10 cellular contexts compared by ENCODE assay signal in the genomic region with DNA sequence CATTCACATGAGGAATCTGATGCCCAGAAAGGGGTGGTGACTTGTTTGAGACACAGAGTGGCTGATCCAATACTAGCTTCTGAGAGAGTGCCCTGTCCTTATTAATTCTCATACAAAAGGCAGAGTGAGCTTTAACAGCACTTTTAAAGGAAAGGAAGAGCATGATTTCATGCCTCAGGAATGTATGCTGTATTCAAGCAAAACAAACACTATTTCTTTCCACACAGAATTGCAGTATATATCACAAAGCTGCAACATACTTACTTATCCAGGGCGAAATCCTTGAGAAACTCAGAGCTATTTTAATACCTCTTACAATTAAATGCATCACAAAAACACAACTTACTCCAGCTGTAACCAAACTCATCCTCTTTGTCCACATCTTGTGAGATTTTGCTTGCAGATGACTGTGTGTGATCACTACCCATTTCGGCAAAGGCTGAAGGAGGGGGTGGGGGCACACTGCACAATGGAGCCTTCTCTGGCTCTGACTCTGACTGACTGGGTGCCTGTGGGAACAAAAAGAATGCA.
DNase-seq lines count a peak whose midpoint lies in the region; ATAC-seq lines count a peak whose summit lies in the region.
"Had no signal": no experiment of that assay in that cellular context is flagged by ENCODE, and none has a peak within 500 bp of the region (broad histone marks: within the 10 kb centered on the region; RNA-seq: fewer than 3 reads in every experiment).

No MANE protein-coding gene starts in this region.

- no peak overlapping the region for H3K27ac Mint-ChIP-seq in stimulated activated memory B cell treated with anti-CD40 and anti-IgM and Interleukin-4, amounts not matched to agents 10 μg/mL and 1 μg/mL and 100 μg/mL, for 72 hours
- no peak overlapping the region for H3K27ac Mint-ChIP-seq in activated CD4-positive, alpha-beta T cell treated with anti-CD3 and anti-CD28 coated beads for 36 hours

- CTCF ChIA-PET in activated CD4-positive, alpha-beta T cell treated with anti-CD3 and anti-CD28 coated beads for 36 hours (lab: Charles Lee) = no interaction called here

- H3K36me3 ChIP-seq in MG63 (peaks cover 13% of the 10 kb centered on the region), mesendoderm (ENCODE audit: control insufficient read depth, insufficient read depth, low read length) (no peaks in the 10 kb centered on the region)
- H3K36me3 ChIP-seq: WERI-Rb-1 had no signal

- in situ Hi-C loops in ACHN (cut with HindIII; ENCODE audit: low pct_ligation_motif_present, low pct_unique_long_range_greater_than_20kb, low sequenced_read_pairs) = no loop called here

- H3K56ac ChIP-seq in mesendoderm (ENCODE audit: low read length) = peak overlapping the region; percentile 30

- POLR2A ChIA-PET in activated CD4-positive, alpha-beta T cell treated with anti-CD3 and anti-CD28 coated beads for 36 hours (lab: Charles Lee) = no interaction called here

- H3K4me2 ChIP-seq in mesendoderm (ENCODE audit: low read length) = no peak overlapping the region

- H3K4ac ChIP-seq in mesendoderm (ENCODE audit: low read depth, low read length) = no peak overlapping the region

- ATAC-seq in HG02840 (IDR thresholded peaks at IDR 0.05; ENCODE audit: low FRiP score, unreplicated experiment) = no peak
- no peak for ATAC-seq in stimulated activated memory B cell treated with anti-CD40 and anti-IgM and Interleukin-4, amounts not matched to agents 10 μg/mL and 1 μg/mL and 100 μg/mL, for 72 hours
- ATAC-seq in GM21528 (IDR thresholded peaks at IDR 0.05; ENCODE audit: low FRiP score, unreplicated experiment) = no peak
- no peak for ATAC-seq in activated CD4-positive, alpha-beta T cell treated with anti-CD3 and anti-CD28 coated beads for 36 hours

- peak overlapping the region; percentile 14 for H3K4me3 ChIP-seq in MG63
- H3K4me3 ChIP-seq in mesendoderm (ENCODE audit: low read length) = no peak overlapping the region

- no peak overlapping the region for H2BK5ac ChIP-seq in mesendoderm (ENCODE audit: low read length)

- H4K8ac ChIP-seq in mesendoderm (ENCODE audit: low read depth, low read length) = no peak overlapping the region

- H3K4me1 Mint-ChIP-seq in stimulated activated memory B cell treated with anti-CD40 and anti-IgM and Interleukin-4, amounts not matched to agents 10 μg/mL and 1 μg/mL and 100 μg/mL, for 72 hours = no peaks in the 10 kb centered on the region
- H3K4me1 Mint-ChIP-seq in activated CD4-positive, alpha-beta T cell treated with anti-CD3 and anti-CD28 coated beads for 36 hours = no peaks in the 10 kb centered on the region

- intact Hi-C loops in activated CD4-positive, alpha-beta T cell treated with anti-CD3 and anti-CD28 coated beads for 36 hours (cut with DNase I, micrococcal nuclease) = no loop called here

- no peak overlapping the region for H3K23ac ChIP-seq in mesendoderm (ENCODE audit: low read length)

- H2BK15ac ChIP-seq in mesendoderm (replicated peaks; ENCODE audit: low read depth) = no peak overlapping the region

- H3K4me1 ChIP-seq in mesendoderm (ENCODE audit: control insufficient read depth, low read depth, low read length) = no peaks in the 10 kb centered on the region

- H3K36me3 Mint-ChIP-seq in stimulated activated memory B cell treated with anti-CD40 and anti-IgM and Interleukin-4, amounts not matched to agents 10 μg/mL and 1 μg/mL and 100 μg/mL, for 72 hours = no peaks in the 10 kb centered on the region
- H3K36me3 Mint-ChIP-seq in activated CD4-positive, alpha-beta T cell treated with anti-CD3 and anti-CD28 coated beads for 36 hours (ENCODE audit: low read depth) = no peaks in the 10 kb centered on the region

- peak overlapping the region; percentile 63 for H3K27ac ChIP-seq in mesendoderm (ENCODE audit: low read depth, low read length)
- H3K27ac ChIP-seq: C4-2B, WERI-Rb-1 had no signal

- H3K9me3 Mint-ChIP-seq in stimulated activated memory B cell treated with anti-CD40 and anti-IgM and Interleukin-4, amounts not matched to agents 10 μg/mL and 1 μg/mL and 100 μg/mL, for 72 hours = peaks cover 4% of the 10 kb centered on the region
- peaks cover 7% of the 10 kb centered on the region for H3K9me3 Mint-ChIP-seq in activated CD4-positive, alpha-beta T cell treated with anti-CD3 and anti-CD28 coated beads for 36 hours (ENCODE audit: low read depth)

- DNase-seq in ACHN = peak; percentile 63
- DNase-seq in MG63 = peak; percentile 97
- DNase-seq in dedifferentiated amniotic fluid mesenchymal stem cell (ENCODE audit: extremely low spot score) = peak; percentile 85
- DNase-seq in mesendoderm = peak; percentile 80
- no peak for DNase-seq in activated CD4-positive, alpha-beta T cell treated with anti-CD3 and anti-CD28 coated beads for 36 hours
- DNase-seq: WERI-Rb-1 had no signal

- H3K4me3 Mint-ChIP-seq in stimulated activated memory B cell treated with anti-CD40 and anti-IgM and Interleukin-4, amounts not matched to agents 10 μg/mL and 1 μg/mL and 100 μg/mL, for 72 hours = no peak overlapping the region
- H3K4me3 Mint-ChIP-seq in activated CD4-positive, alpha-beta T cell treated with anti-CD3 and anti-CD28 coated beads for 36 hours = no peak overlapping the region

- H3K18ac ChIP-seq in mesendoderm (ENCODE audit: low read length) = no peak overlapping the region

- WGBS in mesendoderm (ENCODE audit: extremely low coverage, insufficient coverage, low lambda C conversion rate) = no CpG with 5 or more reads among the region's 2 CpGs

- H2BK120ac ChIP-seq in mesendoderm (ENCODE audit: low read depth, low read length) = no peak overlapping the region

- no peak overlapping the region for H3K9ac ChIP-seq in mesendoderm (ENCODE audit: low read length)

- no peaks in the 10 kb centered on the region for H3K9me3 ChIP-seq in MG63

- H3K27me3 ChIP-seq in MG63 (no peaks in the 10 kb centered on the region), mesendoderm (ENCODE audit: insufficient read depth, low read length, poor library complexity) (no peaks in the 10 kb centered on the region)

- no peaks in the 10 kb centered on the region for H3K79me2 ChIP-seq in mesendoderm (ENCODE audit: control insufficient read depth, insufficient read depth, low read length)

- no peak overlapping the region for H4K5ac ChIP-seq in mesendoderm (ENCODE audit: low read length)

- no peak overlapping the region for H2AK5ac ChIP-seq in mesendoderm (ENCODE audit: low read length)

- no peaks in the 10 kb centered on the region for H3K27me3 Mint-ChIP-seq in stimulated activated memory B cell treated with anti-CD40 and anti-IgM and Interleukin-4, amounts not matched to agents 10 μg/mL and 1 μg/mL and 100 μg/mL, for 72 hours
- no peaks in the 10 kb centered on the region for H3K27me3 Mint-ChIP-seq in activated CD4-positive, alpha-beta T cell treated with anti-CD3 and anti-CD28 coated beads for 36 hours

- no peaks in the 10 kb centered on the region for H3K79me1 ChIP-seq in mesendoderm (ENCODE audit: low read length)
